ENCODE assay signal across 8 cellular contexts in genomic region chr6:156953478-156954146, GRCh38.
A peak's percentile ranks its signal among the peaks of the same experiment; 100 is the strongest.
DNase-seq lines count a peak whose midpoint lies in the region; ATAC-seq, FAIRE-seq and TF ChIP-seq lines count a peak whose summit lies in the region.

No MANE protein-coding gene starts in this region.

- H3K4me2 ChIP-seq in HepG2 (ENCODE audit: low read depth, low read length): peak overlapping the region; percentile 41

- no peak for TF ChIP-seq POLR2A in HepG2 (IDR thresholded peaks at IDR 0.05; ENCODE audit: insufficient read depth in 1 of 2, low read depth in 2 of 2, low read length in 2 of 2)

- intact Hi-C loops in CD8-positive, alpha-beta T cell (cut with DNase I, micrococcal nuclease): loop anchor here (2.0 to 10.0 kb wide), 5 partner anchors 65 to 389 kb away; partner anchors contain the start of gene ARID1B (in 1 of the 2)
- intact Hi-C loops in HepG2 (cut with micrococcal nuclease; ENCODE audit: unreplicated experiment): loop anchor here (5.0 kb wide), 1 partner anchor 69 kb away; no protein-coding TSS in a partner anchor

- H3K27me3 Mint-ChIP-seq in CD8-positive, alpha-beta T cell (ENCODE audit: low read depth): no peaks in the 10 kb centered on the region
- H3K27me3 Mint-ChIP-seq in type B pancreatic cell: no peaks in the 10 kb centered on the region

- no peaks in the 10 kb centered on the region for H3K9me3 ChIP-seq in CD8-positive, alpha-beta T cell (ENCODE audit: low read length)
- no peaks in the 10 kb centered on the region for H3K9me3 ChIP-seq in HepG2 (ENCODE audit: low read length)

- peaks cover 23% of the 10 kb centered on the region for H4K20me1 ChIP-seq in HepG2 (ENCODE audit: insufficient read depth, low read length)

- H3K79me2 ChIP-seq in HepG2 (ENCODE audit: insufficient read depth, low read length): peaks cover 62% of the 10 kb centered on the region

- in situ Hi-C loops in HepG2 (cut with HindIII; ENCODE audit: extremely low pct_ligation_motif_present, low pct_unique_long_range_greater_than_20kb): no loop called here

- FAIRE-seq in HepG2 (lab: Jason Lieb, UNC): peak; percentile 72

- no peak overlapping the region for H3K4me3 ChIP-seq in CD8-positive, alpha-beta T cell (ENCODE audit: low read depth, low read length)
- H3K4me3 ChIP-seq in HFF-Myc (replicated peaks; ENCODE audit: low read depth, low read length) (peak overlapping the region; percentile 1; the same call in 1 of the 2 replicates), coronary artery (peak overlapping the region; percentile 3), HepG2 (replicated peaks in 1 of 3; ENCODE audit: insufficient read depth in 1 of 3, low read depth in 2 of 3, low read length in 3 of 3) (peak overlapping the region in 1 of 3 experiments; percentile 28; a peak in 3 of 6 replicates)

- peak overlapping the region; percentile 37; the same call in 1 of the 2 replicates for H3K9ac ChIP-seq in HepG2 (ENCODE audit: insufficient read depth, low read depth, low read length)

- peak; percentile 93 for ATAC-seq in CD8-positive, alpha-beta T cell
- peak; percentile 95 for ATAC-seq in HepG2
- no peak for ATAC-seq in GM18519 (IDR thresholded peaks at IDR 0.05; ENCODE audit: low FRiP score, unreplicated experiment)
- ATAC-seq in stimulated activated effector memory CD8-positive, alpha-beta T cell treated with anti-CD3 and anti-CD28 coated beads, Interleukin-12 subunit alpha, Interleukin-12 subunit beta, amount 100 ng/mL, for 72 hours: no peak

- 29% methylated on average over 7 of the region's 7 CpGs for WGBS in HepG2 (ENCODE audit: low lambda C conversion rate)

- BruUV-seq in HepG2 (replicated peaks; lab: Mats Ljungman, UMichigan): no TSS peak

- TF ChIP-seq EP300 in HepG2 (IDR thresholded peaks at IDR 0.05; ENCODE audit: low read depth in 2 of 2, low read length in 2 of 2) (no peak), HepG2 (CRISPR knock-in tag; IDR thresholded peaks at IDR 0.05; ENCODE audit: borderline replicate concordance) (no peak)

- H3K4me1 ChIP-seq in CD8-positive, alpha-beta T cell (ENCODE audit: insufficient read depth, low read length): peaks cover 30% of the 10 kb centered on the region
- peaks cover 26% of the 10 kb centered on the region for H3K4me1 ChIP-seq in HepG2 (ENCODE audit: insufficient read depth, low read length)

- no peaks in the 10 kb centered on the region for H3K9me3 Mint-ChIP-seq in CD8-positive, alpha-beta T cell
- H3K9me3 Mint-ChIP-seq in type B pancreatic cell: no peaks in the 10 kb centered on the region
- no peaks in the 10 kb centered on the region for H3K9me3 Mint-ChIP-seq in stimulated activated effector memory CD8-positive, alpha-beta T cell treated with anti-CD3 and anti-CD28 coated beads, Interleukin-12 subunit alpha, Interleukin-12 subunit beta, amount 100 ng/mL, for 72 hours

- no peak overlapping the region for H2AFZ ChIP-seq in HepG2 (ENCODE audit: low read length)

- H3K4me3 Mint-ChIP-seq in CD8-positive, alpha-beta T cell: no peak overlapping the region
- H3K4me3 Mint-ChIP-seq in type B pancreatic cell: peak overlapping the region; percentile 78
- H3K4me3 Mint-ChIP-seq in stimulated activated effector memory CD8-positive, alpha-beta T cell treated with anti-CD3 and anti-CD28 coated beads, Interleukin-12 subunit alpha, Interleukin-12 subunit beta, amount 100 ng/mL, for 72 hours: no peak overlapping the region

- no peaks in the 10 kb centered on the region for H3K36me3 ChIP-seq in CD8-positive, alpha-beta T cell (ENCODE audit: insufficient read depth, low read length)
- H3K36me3 ChIP-seq in HepG2 (replicated peaks in 1 of 2; ENCODE audit: control insufficient read depth in 1 of 2, insufficient read depth in 2 of 2, low read length in 2 of 2): peaks cover 0 to 4% of the 10 kb centered on the region in 2 experiments; a peak in 3 of 5 replicates

- H3K27ac Mint-ChIP-seq in CD8-positive, alpha-beta T cell: no peak overlapping the region
- H3K27ac Mint-ChIP-seq in type B pancreatic cell: peak overlapping the region; percentile 88
- H3K27ac Mint-ChIP-seq in stimulated activated effector memory CD8-positive, alpha-beta T cell treated with anti-CD3 and anti-CD28 coated beads, Interleukin-12 subunit alpha, Interleukin-12 subunit beta, amount 100 ng/mL, for 72 hours: no peak overlapping the region

- POLR2A ChIA-PET in CD8-positive, alpha-beta T cell (lab: Charles Lee): interaction anchor here (1.2 kb wide), 1 partner anchor 175 kb away, joined by 3 read pairs; no protein-coding TSS in a partner anchor
- POLR2A ChIA-PET in HepG2 (lab: Yijun Ruan, JAX): no interaction called here

- peak in 3 of 7 experiments; percentile 33 to 67 (median 51) for DNase-seq in CD8-positive, alpha-beta T cell
- peak; percentile 95 for DNase-seq in HFF-Myc (ENCODE audit: extremely low read depth, low read depth)
- peak; percentile 89 for DNase-seq in NCI-H526 treated with DMSO at 0.1 percent for 48 hours (lab: John Stamatoyannopoulos, UW)
- no peak for DNase-seq in coronary artery (ENCODE audit: low spot score)
- peak; percentile 95 for DNase-seq in HepG2 (ENCODE audit: low spot score)
- no peak for DNase-seq in type B pancreatic cell (ENCODE audit: extremely low spot score, unreplicated experiment)
- no peak for DNase-seq in stimulated activated effector memory CD8-positive, alpha-beta T cell treated with anti-CD3 and anti-CD28 coated beads, Interleukin-12 subunit alpha, Interleukin-12 subunit beta, amount 100 ng/mL, for 72 hours (ENCODE audit: low spot score in 2 of 2)

- TF ChIP-seq RAD21 in HepG2 (CRISPR knock-in tag; IDR thresholded peaks at IDR 0.05): no peak

- H3K4me1 Mint-ChIP-seq in CD8-positive, alpha-beta T cell (ENCODE audit: low read depth): peaks cover 73% of the 10 kb centered on the region
- H3K4me1 Mint-ChIP-seq in type B pancreatic cell (ENCODE audit: unreplicated experiment): peaks cover 52% of the 10 kb centered on the region
- H3K4me1 Mint-ChIP-seq in stimulated activated effector memory CD8-positive, alpha-beta T cell treated with anti-CD3 and anti-CD28 coated beads, Interleukin-12 subunit alpha, Interleukin-12 subunit beta, amount 100 ng/mL, for 72 hours: peaks cover 54% of the 10 kb centered on the region

- H3K27ac ChIP-seq in CD8-positive, alpha-beta T cell (ENCODE audit: low read depth, low read length): no peak overlapping the region
- H3K27ac ChIP-seq in coronary artery (peak overlapping the region in 1 of 2 donors; percentile 5), HepG2 (ENCODE audit: extremely low read length, insufficient read depth, low read length) (peak overlapping the region; percentile 69)

- peak; percentile 45 for TF ChIP-seq CTCF in CD8-positive, alpha-beta T cell (IDR thresholded peaks at IDR 0.05)
- TF ChIP-seq CTCF in HFF-Myc (IDR thresholded peaks at IDR 0.05; ENCODE audit: low read depth, low read length, missing control alignments): peak; percentile 32
- TF ChIP-seq CTCF in coronary artery (IDR thresholded peaks at IDR 0.05): no peak
- TF ChIP-seq CTCF in HepG2 (CRISPR knock-in tag; IDR thresholded peaks at IDR 0.05): peak; percentile 63
- TF ChIP-seq CTCF in type B pancreatic cell (conservative IDR thresholded peaks at IDR 0.05): peak; percentile 43

- CTCF ChIA-PET in CD8-positive, alpha-beta T cell (lab: Charles Lee): interaction anchor here (1.5 kb wide), 1 partner anchor 10 kb away, joined by 3 read pairs; no protein-coding TSS in a partner anchor
- CTCF ChIA-PET in HepG2 (lab: Yijun Ruan, JAX; ENCODE audit: low intra/inter-chr PET ratio, low total read pairs): no interaction called here

- H3K27me3 ChIP-seq in CD8-positive, alpha-beta T cell (ENCODE audit: insufficient read depth, low read length): no peaks in the 10 kb centered on the region
- no peaks in the 10 kb centered on the region for H3K27me3 ChIP-seq in HepG2 (ENCODE audit: control insufficient read depth in 1 of 2, insufficient read depth in 2 of 2, low read length in 2 of 2)

- H3K36me3 Mint-ChIP-seq in CD8-positive, alpha-beta T cell: peaks cover 3% of the 10 kb centered on the region
- peaks cover 6% of the 10 kb centered on the region for H3K36me3 Mint-ChIP-seq in type B pancreatic cell
- H3K36me3 Mint-ChIP-seq in stimulated activated effector memory CD8-positive, alpha-beta T cell treated with anti-CD3 and anti-CD28 coated beads, Interleukin-12 subunit alpha, Interleukin-12 subunit beta, amount 100 ng/mL, for 72 hours: peaks cover 7% of the 10 kb centered on the region

TF ChIP-seq in HepG2, 621 proteins besides CTCF, POLR2A, EP300 and RAD21 (continues in another document):
- TF ChIP-seq ZNF687 (CRISPR knock-in tag; IDR thresholded peaks at IDR 0.05): no peak
- no peak for TF ChIP-seq MLLT10 (CRISPR knock-in tag; IDR thresholded peaks at IDR 0.05)
- TF ChIP-seq ZNF747 (CRISPR knock-in tag; IDR thresholded peaks at IDR 0.05; ENCODE audit: borderline replicate concordance): no peak
- TF ChIP-seq FOXA1 (IDR thresholded peaks at IDR 0.05): no peak
- TF ChIP-seq FOXA1 (CRISPR knock-in tag; IDR thresholded peaks at IDR 0.05): peak; percentile 80

Comparison
In these comparisons a context has a peak if more than half of its experiments do, and no peak if none do; other contexts are left out.
1. ATAC-seq: peak in CD8-positive, alpha-beta T cell (single experiment) and HepG2 (single experiment); none in GM18519 (single experiment) and stimulated activated effector memory CD8-positive, alpha-beta T cell treated with anti-CD3 and anti-CD28 coated beads, Interleukin-12 subunit alpha, Interleukin-12 subunit beta, amount 100 ng/mL, for 72 hours (single experiment).
2. DNase-seq: peak in HFF-Myc (single experiment), NCI-H526 treated with DMSO at 0.1 percent for 48 hours (single experiment) and HepG2 (single experiment); none in coronary artery (single experiment), type B pancreatic cell (single experiment) and stimulated activated effector memory CD8-positive, alpha-beta T cell treated with anti-CD3 and anti-CD28 coated beads, Interleukin-12 subunit alpha, Interleukin-12 subunit beta, amount 100 ng/mL, for 72 hours (0 of 2).